ENCODE assay signal across 11 cellular contexts in genomic region chr9:133619791-133620190, GRCh38. TPM values are rescaled to one million over a fixed set of nuclear protein-coding genes. Genes with fewer than 3 reads are reported as not detected.
DNase-seq lines count a peak whose midpoint lies in the region; ATAC-seq and TF ChIP-seq lines count a peak whose summit lies in the region.
"Had no signal": no experiment of that assay in that cellular context is flagged by ENCODE, and none has a peak within 500 bp of the region (broad histone marks: within the 10 kb centered on the region; RNA-seq: fewer than 3 reads in every experiment).

No MANE protein-coding gene starts in this region.

- no peaks in the 10 kb centered on the region for H3K79me2 ChIP-seq in OCI-LY3 (ENCODE audit: low read length)

- no peak for TF ChIP-seq POLR2A in esophagus muscularis mucosa (IDR thresholded peaks at IDR 0.05; ENCODE audit: low read depth)

- no peaks in the 10 kb centered on the region for H3K36me3 ChIP-seq in CD8-positive, alpha-beta T cell (ENCODE audit: insufficient read depth, low read length)
- H3K36me3 ChIP-seq in OCI-LY3 (replicated peaks; ENCODE audit: low read depth, low read length) (no peaks in the 10 kb centered on the region), esophagus muscularis mucosa (no peaks in the 10 kb centered on the region), heart right ventricle (no peaks in the 10 kb centered on the region)
- H3K36me3 ChIP-seq: lower lobe of right lung had no signal

- no peaks in the 10 kb centered on the region for H3K27me3 ChIP-seq in CD8-positive, alpha-beta T cell (ENCODE audit: insufficient read depth, low read length)
- H3K27me3 ChIP-seq in OCI-LY3 (ENCODE audit: low read depth, low read length): peaks cover 31% of the 10 kb centered on the region
- peaks cover 0 to 78% (median 0%) of the 10 kb centered on the region in 4 donors for H3K27me3 ChIP-seq in esophagus muscularis mucosa
- peaks cover 0 to 85% (median 68%) of the 10 kb centered on the region in 7 donors for H3K27me3 ChIP-seq in heart right ventricle

- no peaks in the 10 kb centered on the region for H4K20me1 ChIP-seq in OCI-LY3 (ENCODE audit: insufficient read depth, low read length)

- peaks cover 28% of the 10 kb centered on the region for H3K4me1 ChIP-seq in CD8-positive, alpha-beta T cell (ENCODE audit: insufficient read depth, low read length)
- H3K4me1 ChIP-seq in OCI-LY3 (ENCODE audit: low read length): peaks cover 14% of the 10 kb centered on the region
- H3K4me1 ChIP-seq in esophagus muscularis mucosa: no peaks in the 10 kb centered on the region
- H3K4me1 ChIP-seq in heart right ventricle: no peaks in the 10 kb centered on the region

- no peak for TF ChIP-seq EP300 in esophagus muscularis mucosa (IDR thresholded peaks at IDR 0.05)

- peaks cover 37% of the 10 kb centered on the region for H3K4me1 Mint-ChIP-seq in CD8-positive, alpha-beta T cell (ENCODE audit: low read depth)
- H3K4me1 Mint-ChIP-seq in activated T-helper 17 cell treated with anti-CD3 and anti-CD28 coated beads, Interleukin-2, amount 50 U/mL, for 72 hours: peaks cover 12% of the 10 kb centered on the region

- H3K27ac ChIP-seq in CD8-positive, alpha-beta T cell (ENCODE audit: low read depth, low read length): no peak overlapping the region
- H3K27ac ChIP-seq in OCI-LY3 (ENCODE audit: low read length) (no peak overlapping the region), esophagus muscularis mucosa (replicated peaks in 1 of 4) (no peak overlapping the region), heart right ventricle (no peak overlapping the region)
- H3K27ac ChIP-seq: lower lobe of right lung had no signal

- peak overlapping the region; percentile 14 for H3K27ac Mint-ChIP-seq in CD8-positive, alpha-beta T cell
- H3K27ac Mint-ChIP-seq in activated T-helper 17 cell treated with anti-CD3 and anti-CD28 coated beads, Interleukin-2, amount 50 U/mL, for 72 hours: peak overlapping the region; percentile 59

- peak; percentile 8 to 78 (median 52) for DNase-seq in CD8-positive, alpha-beta T cell
- DNase-seq in stimulated activated CD4-positive, alpha-beta T cell treated with anti-CD3 and anti-CD28 coated beads, Interleukin-12 subunit alpha, Interleukin-12 subunit beta, amount 100 ng/mL, for 24 hours (ENCODE audit: low read depth in 2 of 2): peak; percentile 8 to 45
- DNase-seq in esophagus muscularis mucosa (ENCODE audit: extremely low spot score) (no peak), heart right ventricle (no peak)
- DNase-seq: lower lobe of right lung had no signal

- TF ChIP-seq CTCF in CD8-positive, alpha-beta T cell (IDR thresholded peaks at IDR 0.05): no peak
- TF ChIP-seq CTCF in OCI-LY3 (IDR thresholded peaks at IDR 0.05; ENCODE audit: low read depth, low read length) (no peak), esophagus muscularis mucosa (IDR thresholded peaks at IDR 0.05) (no peak), heart right ventricle (IDR thresholded peaks at IDR 0.05) (no peak)

- CTCF ChIA-PET in CD8-positive, alpha-beta T cell (lab: Charles Lee): no interaction called here

- H3K9me3 ChIP-seq in CD8-positive, alpha-beta T cell (ENCODE audit: low read length): no peaks in the 10 kb centered on the region
- H3K9me3 ChIP-seq in OCI-LY3 (ENCODE audit: insufficient read depth, low read length) (no peaks in the 10 kb centered on the region), esophagus muscularis mucosa (no peaks in the 10 kb centered on the region), heart right ventricle (peaks cover 0 to under 1% (median 0%) of the 10 kb centered on the region in 11 donors)
- H3K9me3 ChIP-seq: lower lobe of right lung had no signal

- no peaks in the 10 kb centered on the region for H3K36me3 Mint-ChIP-seq in CD8-positive, alpha-beta T cell
- no peaks in the 10 kb centered on the region for H3K36me3 Mint-ChIP-seq in activated T-helper 17 cell treated with anti-CD3 and anti-CD28 coated beads, Interleukin-2, amount 50 U/mL, for 72 hours (ENCODE audit: low read depth)

- peak overlapping the region; percentile 72 for H3K4me2 ChIP-seq in OCI-LY3 (ENCODE audit: low read length)

- H3K4me3 Mint-ChIP-seq in CD8-positive, alpha-beta T cell: peak overlapping the region; percentile 4
- H3K4me3 Mint-ChIP-seq in activated T-helper 17 cell treated with anti-CD3 and anti-CD28 coated beads, Interleukin-2, amount 50 U/mL, for 72 hours: peak overlapping the region; percentile 58

- intact Hi-C loops in CD8-positive, alpha-beta T cell (cut with DNase I, micrococcal nuclease): no loop called here
- intact Hi-C loops in esophagus muscularis mucosa (cut with DNase I): no loop called here
- intact Hi-C loops in heart right ventricle (cut with DNase I): loop anchor here in 1 of 10 donors (10.0 kb wide), 1 partner anchor 105 kb away; no protein-coding TSS in a partner anchor

- H3K27me3 Mint-ChIP-seq in CD8-positive, alpha-beta T cell (ENCODE audit: low read depth): no peaks in the 10 kb centered on the region
- peaks cover 3% of the 10 kb centered on the region for H3K27me3 Mint-ChIP-seq in activated T-helper 17 cell treated with anti-CD3 and anti-CD28 coated beads, Interleukin-2, amount 50 U/mL, for 72 hours

- no peak overlapping the region for H3K4me3 ChIP-seq in CD8-positive, alpha-beta T cell (ENCODE audit: low read depth, low read length)
- H3K4me3 ChIP-seq in OCI-LY3 (ENCODE audit: low read length): peak overlapping the region; percentile 51
- H3K4me3 ChIP-seq in esophagus muscularis mucosa: no peak overlapping the region
- H3K4me3 ChIP-seq in heart right ventricle: no peak overlapping the region
- H3K4me3 ChIP-seq: lower lobe of right lung had no signal

- peak; percentile 90 for ATAC-seq in CD8-positive, alpha-beta T cell
- peak; percentile 83 for ATAC-seq in activated T-helper 17 cell treated with anti-CD3 and anti-CD28 coated beads, Interleukin-2, amount 50 U/mL, for 72 hours (replicated peaks)
- no peak for ATAC-seq in HG02798 (IDR thresholded peaks at IDR 0.05; ENCODE audit: poor library complexity, unreplicated experiment)
- ATAC-seq in GM21723 (IDR thresholded peaks at IDR 0.05; ENCODE audit: unreplicated experiment): no peak
- ATAC-seq in heart right ventricle: no peak

- 23% methylated on average over 8 of the region's 8 CpGs for WGBS in esophagus muscularis mucosa
- WGBS in heart right ventricle, 2 donors: 32 to 37% methylated on average over 8 of the region's 8 CpGs

- H2AFZ ChIP-seq in OCI-LY3 (ENCODE audit: low read depth, low read length): peak overlapping the region; percentile 37; the same call in 1 of the 2 replicates

- peak overlapping the region; percentile 9; the same call in 1 of the 2 replicates for H3K9ac ChIP-seq in OCI-LY3 (ENCODE audit: low read length)

- H3K9me3 Mint-ChIP-seq in CD8-positive, alpha-beta T cell: no peaks in the 10 kb centered on the region
- no peaks in the 10 kb centered on the region for H3K9me3 Mint-ChIP-seq in activated T-helper 17 cell treated with anti-CD3 and anti-CD28 coated beads, Interleukin-2, amount 50 U/mL, for 72 hours

- POLR2A ChIA-PET in CD8-positive, alpha-beta T cell (lab: Charles Lee): no interaction called here

RNA-seq across cellular contexts. Expression of gene FAM163B, which starts 10.6 kb away (rescaled TPM):
- not detected for total RNA-seq in CD8-positive, alpha-beta T cell
- not detected for total RNA-seq in activated T-helper 17 cell treated with anti-CD3 and anti-CD28 coated beads, Interleukin-2, amount 50 U/mL, for 72 hours
- not detected for total RNA-seq in esophagus muscularis mucosa
- not detected for total RNA-seq in heart right ventricle
- under 1 TPM in 1 of 2 donors, not detected in 1; 0.19 TPM for polyA plus RNA-seq in heart right ventricle
- total RNA-seq: bronchial epithelial cell, lower lobe of right lung, NCI-H460 had no signal

RNA-seq across cellular contexts. Expression of gene DBH, which starts 16.4 kb away (rescaled TPM):
- under 1 TPM; 0.39 to 0.46 TPM for total RNA-seq in CD8-positive, alpha-beta T cell
- total RNA-seq in activated T-helper 17 cell treated with anti-CD3 and anti-CD28 coated beads, Interleukin-2, amount 50 U/mL, for 72 hours: not detected
- under 1 TPM in 1 of 4 donors, not detected in 3; 0.06 TPM for total RNA-seq in esophagus muscularis mucosa
- total RNA-seq in heart right ventricle: under 1 TPM in 1 of 10 donors, not detected in 9; 0.09 TPM
- polyA plus RNA-seq in heart right ventricle: under 1 TPM in 1 of 2 donors, not detected in 1; 0.01 TPM
- total RNA-seq: bronchial epithelial cell, lower lobe of right lung, NCI-H460 had no signal

Comparison
In these comparisons a context has a peak if more than half of its experiments do, and no peak if none do; other contexts are left out.
1. ATAC-seq: peak in CD8-positive, alpha-beta T cell (single experiment) and activated T-helper 17 cell treated with anti-CD3 and anti-CD28 coated beads, Interleukin-2, amount 50 U/mL, for 72 hours (single experiment); none in HG02798 (single experiment), GM21723 (single experiment) and heart right ventricle (0 of 8).
2. DNase-seq: peak in CD8-positive, alpha-beta T cell (7 of 7) and stimulated activated CD4-positive, alpha-beta T cell treated with anti-CD3 and anti-CD28 coated beads, Interleukin-12 subunit alpha, Interleukin-12 subunit beta, amount 100 ng/mL, for 24 hours (2 of 2); none in esophagus muscularis mucosa (single experiment) and heart right ventricle (0 of 2).